ENCODE assay signal across 17 cellular contexts in the genomic region with DNA sequence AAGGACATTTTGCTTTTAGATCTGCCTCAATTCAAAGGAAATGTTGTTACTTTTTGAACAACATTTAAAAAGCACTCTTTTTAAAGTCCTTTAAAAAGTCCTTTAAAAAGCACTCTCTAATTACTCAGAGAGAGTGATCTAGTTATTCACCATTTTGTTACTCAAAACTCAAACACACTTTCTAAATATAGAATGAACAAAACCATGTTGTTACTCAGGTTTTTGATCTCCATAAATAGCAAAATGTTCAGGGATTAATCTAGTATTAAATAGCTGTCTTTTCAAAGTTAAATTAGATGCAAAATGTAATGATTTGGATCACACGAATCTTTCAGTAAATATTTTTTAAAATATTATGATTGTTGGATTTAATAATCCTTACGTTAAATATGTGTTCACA.
A peak's percentile ranks its signal among the peaks of the same experiment; 100 is the strongest.
DNase-seq lines count a peak whose midpoint lies in the region; ATAC-seq, FAIRE-seq and TF ChIP-seq lines count a peak whose summit lies in the region.
"Had no signal": no experiment of that assay in that cellular context is flagged by ENCODE, and none has a peak within 500 bp of the region (broad histone marks: within the 10 kb centered on the region; RNA-seq: fewer than 3 reads in every experiment).

No MANE protein-coding gene starts in this region.

- intact Hi-C loops in MCF 10A (cut with micrococcal nuclease): loop anchor here (10.0 kb wide), 1 partner anchor 129 kb away; no protein-coding TSS in a partner anchor
- intact Hi-C loops in mammary epithelial cell (cut with micrococcal nuclease): no loop called here
- intact Hi-C loops in kidney (cut with DNase I): no loop called here

- H3K36me3 ChIP-seq in mammary epithelial cell (ENCODE audit: insufficient read depth, low read length) (no peaks in the 10 kb centered on the region), GM23248 (ENCODE audit: low read depth) (no peaks in the 10 kb centered on the region), kidney (ENCODE audit: control insufficient read depth in 1 of 2, insufficient read depth in 2 of 2, low read length in 2 of 2) (no peaks in the 10 kb centered on the region)

- H3K9me3 ChIP-seq in mammary epithelial cell (replicated peaks; ENCODE audit: insufficient read depth, low read length) (no peaks in the 10 kb centered on the region), GM23248 (ENCODE audit: low read depth) (no peaks in the 10 kb centered on the region), T-helper 17 cell (ENCODE audit: control insufficient read depth, low read length, poor library complexity, severe bottlenecking) (no peaks in the 10 kb centered on the region), kidney (ENCODE audit: control insufficient read depth in 1 of 2, low read length in 2 of 2) (no peaks in the 10 kb centered on the region)
- H3K9me3 ChIP-seq: Caco-2 had no signal

- H3K27ac Mint-ChIP-seq in MCF 10A (ENCODE audit: low read depth, unreplicated experiment) (peak overlapping the region; percentile 72), T-helper 17 cell (peak overlapping the region; percentile 61)
- H3K27ac Mint-ChIP-seq: CD14-positive monocyte, GM23338 had no signal

- 97% methylated on average over 2 of the region's 2 CpGs for WGBS in mammary epithelial cell (ENCODE audit: low coverage, missing lambda C conversion rate)
- WGBS in GM23248 (ENCODE audit: low coverage in 1 of 2, low lambda C conversion rate in 2 of 2, missing lambda C conversion rate in 2 of 2), 2 experiments: 42 to 46% methylated on average over 2 of the region's 2 CpGs

- H3K79me2 ChIP-seq in mammary epithelial cell (ENCODE audit: insufficient read depth, low read length) (no peaks in the 10 kb centered on the region), GM23248 (ENCODE audit: insufficient read depth) (no peaks in the 10 kb centered on the region)

- in situ Hi-C loops in mammary epithelial cell (cut with MboI; ENCODE audit: low sequenced_read_pairs in 2 of 2) (no loop called here), GM23248 (cut with MboI) (no loop called here)

- H3K27me3 ChIP-seq in mammary epithelial cell (ENCODE audit: insufficient read depth, low read length) (no peaks in the 10 kb centered on the region), GM23248 (replicated peaks; ENCODE audit: insufficient read depth) (no peaks in the 10 kb centered on the region)

- H3K27ac ChIP-seq in mammary epithelial cell (ENCODE audit: insufficient read depth, low read depth, low read length): no peak overlapping the region
- no peak overlapping the region for H3K27ac ChIP-seq in GM23248
- H3K27ac ChIP-seq in kidney (ENCODE audit: low read depth in 2 of 2, low read length in 2 of 2): no peak overlapping the region

- TF ChIP-seq CTCF in MCF 10A (IDR thresholded peaks at IDR 0.05; ENCODE audit: unreplicated experiment) (no peak), mammary epithelial cell (conservative IDR thresholded peaks at IDR 0.05 in 1 of 2, IDR thresholded peaks at IDR 0.05 in 1 of 2; ENCODE audit: extremely low read depth in 1 of 2, insufficient read depth in 1 of 2, low read depth in 1 of 2, low read length in 2 of 2) (no peak), kidney (IDR thresholded peaks at IDR 0.05; ENCODE audit: borderline replicate concordance, extremely low read depth, insufficient read depth) (no peak)

- H3K27me3 Mint-ChIP-seq in MCF 10A (ENCODE audit: insufficient read depth, unreplicated experiment): no peaks in the 10 kb centered on the region
- no peaks in the 10 kb centered on the region for H3K27me3 Mint-ChIP-seq in T-helper 17 cell

- no peaks in the 10 kb centered on the region for H3K9me3 Mint-ChIP-seq in MCF 10A (ENCODE audit: unreplicated experiment)
- H3K9me3 Mint-ChIP-seq: CD14-positive monocyte, GM23338 had no signal

- H3F3A ChIP-seq in GM23248 (ENCODE audit: insufficient read depth): peaks cover 4% of the 10 kb centered on the region

- H3K4me3 ChIP-seq in mammary epithelial cell (replicated peaks in 1 of 3; ENCODE audit: insufficient read depth in 1 of 3, low read depth in 2 of 3, low read length in 3 of 3) (no peak overlapping the region), GM23248 (no peak overlapping the region), kidney (ENCODE audit: low read length in 2 of 2) (no peak overlapping the region)
- H3K4me3 ChIP-seq: GM23338, K562 had no signal

- H2AFZ ChIP-seq in mammary epithelial cell (ENCODE audit: low read depth, low read length): no peak overlapping the region
- H2AFZ ChIP-seq in GM23248: no peak overlapping the region
- H2AFZ ChIP-seq: GM23338 had no signal

- no peak for DNase-seq in MCF 10A (ENCODE audit: unreplicated experiment)
- DNase-seq in mammary epithelial cell: no peak
- peak; percentile 13 for DNase-seq in GM23248
- no peak for DNase-seq in T-helper 17 cell
- no peak for DNase-seq in kidney
- no peak for DNase-seq in left lobe of liver (ENCODE audit: low spot score)
- no peak for DNase-seq in AML-193 (lab: John Stamatoyannopoulos, UW)
- DNase-seq: Caco-2, NCI-H1436, NCI-H2171 had no signal

- peak; percentile 13 for FAIRE-seq in kidney (lab: Jason Lieb, UNC)
- FAIRE-seq: GM18507, K562 had no signal

- BruUV-seq in MCF 10A (replicated peaks; lab: Mats Ljungman, UMichigan): no TSS peak
- no TSS peak for BruUV-seq in mammary epithelial cell (replicated peaks; lab: Mats Ljungman, UMichigan)

- H3K4me1 Mint-ChIP-seq in MCF 10A (ENCODE audit: insufficient read depth, unreplicated experiment): no peaks in the 10 kb centered on the region
- H3K4me1 Mint-ChIP-seq in T-helper 17 cell: peaks cover 16% of the 10 kb centered on the region

- H3K36me3 Mint-ChIP-seq in MCF 10A (ENCODE audit: insufficient read depth, unreplicated experiment): no peaks in the 10 kb centered on the region
- peaks cover 5% of the 10 kb centered on the region for H3K36me3 Mint-ChIP-seq in T-helper 17 cell (ENCODE audit: low read depth)

- H3K4me3 Mint-ChIP-seq in MCF 10A (ENCODE audit: unreplicated experiment): no peak overlapping the region
- H3K4me3 Mint-ChIP-seq in T-helper 17 cell: no peak overlapping the region
- H3K4me3 Mint-ChIP-seq: CD14-positive monocyte, GM23338 had no signal

- no peak overlapping the region for H3K4me2 ChIP-seq in mammary epithelial cell (ENCODE audit: insufficient read depth, low read depth, low read length)
- H3K4me2 ChIP-seq in GM23248 (ENCODE audit: unreplicated experiment): no peak overlapping the region
- H3K4me2 ChIP-seq: GM23338 had no signal

- CTCF ChIA-PET in MCF 10A (lab: Yijun Ruan, JAX): interaction anchor here (0.6 kb wide), 1 partner anchor 17 kb away, joined by 4 read pairs; no protein-coding TSS in a partner anchor
- CTCF ChIA-PET in mammary epithelial cell (lab: Charles Lee; ENCODE audit: low non-redundant PET): no interaction called here

- ATAC-seq in T-helper 17 cell: no peak
- ATAC-seq in left lobe of liver: no peak
- no peak for ATAC-seq in GM21723 (IDR thresholded peaks at IDR 0.05; ENCODE audit: unreplicated experiment)
- ATAC-seq: GM23338, HCT116, K562, Panc1 had no signal

- no peaks in the 10 kb centered on the region for H3K9me2 ChIP-seq in GM23248 (ENCODE audit: insufficient read depth)

- H3K9ac ChIP-seq in mammary epithelial cell (ENCODE audit: insufficient read depth, low read length) (no peak overlapping the region), GM23248 (no peak overlapping the region), kidney (ENCODE audit: low read length in 2 of 2) (no peak overlapping the region)

- H3K4me1 ChIP-seq in mammary epithelial cell (ENCODE audit: insufficient read depth, low read length) (peaks cover 7% of the 10 kb centered on the region), GM23248 (ENCODE audit: insufficient read depth) (peaks cover 28% of the 10 kb centered on the region), kidney (ENCODE audit: control insufficient read depth in 1 of 2, insufficient read depth in 1 of 2, low read depth in 1 of 2, low read length in 2 of 2) (no peaks in the 10 kb centered on the region)
- H3K4me1 ChIP-seq: Caco-2 had no signal

- dilution Hi-C loops in mammary epithelial cell (cut with HindIII; ENCODE audit: low sequenced_read_pairs): no loop called here

- POLR2A ChIA-PET in MCF 10A (lab: Yijun Ruan, JAX): interaction anchor here (1.8 kb wide), 1 partner anchor 10 kb away, joined by 9 read pairs; no protein-coding TSS in a partner anchor

- H4K20me1 ChIP-seq in mammary epithelial cell (ENCODE audit: insufficient read depth, low read length): no peaks in the 10 kb centered on the region
- no peaks in the 10 kb centered on the region for H4K20me1 ChIP-seq in GM23248 (ENCODE audit: insufficient read depth)
